In the genomic region with DNA sequence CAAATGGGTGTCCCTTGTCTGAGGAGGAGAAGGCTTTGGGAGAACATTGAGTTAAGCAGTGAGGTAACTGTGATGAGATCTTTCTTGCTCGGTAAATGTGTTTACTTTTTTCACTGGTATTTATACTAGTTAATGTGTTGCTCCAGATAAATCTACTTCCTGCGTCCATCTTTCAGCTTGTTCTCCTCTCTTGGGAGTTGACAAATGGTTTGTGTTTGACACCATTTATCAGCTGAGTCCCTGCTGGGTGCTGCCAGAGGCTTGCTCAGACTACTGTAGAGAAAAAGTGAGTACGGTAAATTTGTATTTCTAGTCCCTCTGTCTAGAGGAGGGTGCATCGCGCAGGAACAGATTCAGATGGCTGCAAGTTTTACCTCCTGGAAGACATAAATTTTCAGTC, we compare ENCODE assay signal across 22 cellular contexts. TPM values are rescaled to one million over a fixed set of nuclear protein-coding genes. Genes with fewer than 3 reads are reported as not detected.
A peak's percentile ranks its signal among the peaks of the same experiment; 100 is the strongest.
DNase-seq lines count a peak whose midpoint lies in the region; ATAC-seq, FAIRE-seq and TF ChIP-seq lines count a peak whose summit lies in the region.
"Had no signal": no experiment of that assay in that cellular context is flagged by ENCODE, and none has a peak within 500 bp of the region (broad histone marks: within the 10 kb centered on the region; RNA-seq: fewer than 3 reads in every experiment).

No MANE protein-coding gene starts in this region.

- H2AFZ ChIP-seq in K562 (ENCODE audit: low read depth, low read length), result peak overlapping the region; percentile 38

- 3% methylated on average over 5 of the region's 5 CpGs for WGBS in K562 (ENCODE audit: insufficient coverage, low coverage, missing lambda C conversion rate)
- no CpG with 5 or more reads among the region's 5 CpGs for WGBS in mesendoderm (ENCODE audit: extremely low coverage, insufficient coverage, low lambda C conversion rate)

- H3K9ac ChIP-seq in K562 (ENCODE audit: insufficient read depth in 1 of 2, low read depth in 2 of 2, low read length in 2 of 2) (no peak overlapping the region), mesendoderm (ENCODE audit: low read length) (no peak overlapping the region)

- CTCF ChIA-PET in HEK293 (lab: Yijun Ruan, JAX), result interaction anchor here (1.3 kb wide), 1 partner anchor 16 kb away, joined by 3 read pairs; no protein-coding TSS in a partner anchor
- CTCF ChIA-PET in K562 (lab: Yijun Ruan, JAX; ENCODE audit: low intra/inter-chr PET ratio), result no interaction called here

- H3K18ac ChIP-seq in mesendoderm (ENCODE audit: low read length), result peak overlapping the region; percentile 62

- peak; percentile 79 for ATAC-seq in K562
- ATAC-seq: HCT116 had no signal

- peaks cover 5% of the 10 kb centered on the region; the same call in 1 of the 2 replicates for H3K4me1 ChIP-seq in HEK293 (ENCODE audit: control insufficient read depth, insufficient read depth, low read length)
- peaks cover 0 to 14% of the 10 kb centered on the region in 2 experiments; a peak in 3 of 5 replicates for H3K4me1 ChIP-seq in K562 (replicated peaks in 1 of 2; ENCODE audit: control insufficient read depth in 2 of 2, insufficient read depth in 2 of 2, low read length in 2 of 2)
- peaks cover 18% of the 10 kb centered on the region for H3K4me1 ChIP-seq in mesendoderm (ENCODE audit: control insufficient read depth, low read depth, low read length)

- no peaks in the 10 kb centered on the region for H3K79me2 ChIP-seq in K562 (ENCODE audit: control insufficient read depth, insufficient read depth, low read length)
- H3K79me2 ChIP-seq in mesendoderm (ENCODE audit: control insufficient read depth, insufficient read depth, low read length), result no peaks in the 10 kb centered on the region

- no peak for TF ChIP-seq POLR2A in K562 (conservative IDR thresholded peaks at IDR 0.05)

- H2BK15ac ChIP-seq in mesendoderm (replicated peaks; ENCODE audit: low read depth), result no peak overlapping the region

- intact Hi-C loops in K562 (cut with micrococcal nuclease), result no loop called here

- peak; percentile 27 for DNase-seq in EH (ENCODE audit: low read depth)
- peak in 2 of 4 experiments; percentile 31 to 44 for DNase-seq in K562 (ENCODE audit: extremely low read depth in 1 of 4, low spot score in 3 of 4)
- DNase-seq in mesendoderm, result peak; percentile 71
- no peak for DNase-seq in NCI-H2227 treated with DMSO at 0.1 percent for 48 hours (lab: John Stamatoyannopoulos, UW)
- no peak for DNase-seq in superior temporal gyrus (ENCODE audit: extremely low spot score)
- no peak for DNase-seq in NCI-H82 treated with DMSO at 0.1 percent for 48 hours (lab: John Stamatoyannopoulos, UW; ENCODE audit: unreplicated experiment)
- DNase-seq: DND-41, Kasumi-1, MG63, NCI-H1092, NCI-H1694 treated with DMSO at 0.1 percent for 48 hours, NCI-H2107, NCI-H226, NCI-H524, OCI-M1, RPMI8226, SIG-M5, T-helper 1 cell had no signal

- no peaks in the 10 kb centered on the region for H3K27me3 ChIP-seq in K562 (ENCODE audit: control insufficient read depth in 2 of 2, insufficient read depth in 2 of 2, low read length in 2 of 2)
- no peaks in the 10 kb centered on the region for H3K27me3 ChIP-seq in mesendoderm (ENCODE audit: insufficient read depth, low read length, poor library complexity)
- H3K27me3 ChIP-seq: MG63 had no signal

- TF ChIP-seq CTCF in HEK293 (tag by site-specific recombination; IDR thresholded peaks at IDR 0.05), result no peak
- no peak for TF ChIP-seq CTCF in K562 (IDR thresholded peaks at IDR 0.05 in 2 of 3, conservative IDR thresholded peaks at IDR 0.05 in 1 of 3; ENCODE audit: insufficient read depth in 2 of 3, low read depth in 1 of 3, low read length in 3 of 3)

- H3K9me1 ChIP-seq in K562 (ENCODE audit: control insufficient read depth, insufficient read depth, low read length), result no peaks in the 10 kb centered on the region

- H2AK5ac ChIP-seq in mesendoderm (ENCODE audit: low read length), result no peak overlapping the region

- peak overlapping the region; percentile 29 for H3K4me2 ChIP-seq in K562 (ENCODE audit: insufficient read depth, low read length)
- H3K4me2 ChIP-seq in mesendoderm (ENCODE audit: low read length), result no peak overlapping the region

- in situ Hi-C loops in K562 (cut with MboI), result no loop called here

- peak; percentile 73 for FAIRE-seq in K562 (lab: Jason Lieb, UNC)
- FAIRE-seq: G401.6, HTR-8/SVneo had no signal

- POLR2A ChIA-PET in HEK293 (lab: Yijun Ruan, JAX), result no interaction called here
- POLR2A ChIA-PET in K562 (lab: Yijun Ruan, JAX), result interaction anchor here (1.0 kb wide), 1 partner anchor 8 kb away, joined by 4 read pairs; a partner anchor contains a TSS

- H4K20me1 ChIP-seq in K562 (replicated peaks; ENCODE audit: control insufficient read depth, insufficient read depth, low read length), result no peaks in the 10 kb centered on the region

- no peak overlapping the region for H3K56ac ChIP-seq in mesendoderm (ENCODE audit: low read length)

- H3K9me3 ChIP-seq in HEK293 (ENCODE audit: control insufficient read depth, insufficient read depth, low read depth, low read length) (no peaks in the 10 kb centered on the region), K562 (replicated peaks; ENCODE audit: control insufficient read depth, insufficient read depth, low read depth, low read length) (no peaks in the 10 kb centered on the region)
- H3K9me3 ChIP-seq: MG63 had no signal

- H3K4me3 ChIP-seq in HEK293 (ENCODE audit: low read depth, low read length) (no peak overlapping the region), K562 (no peak overlapping the region), mesendoderm (ENCODE audit: low read length) (no peak overlapping the region)
- H3K4me3 ChIP-seq: MG63 had no signal

- H3K27ac ChIP-seq in HEK293 (ENCODE audit: extremely low read depth, low read depth, low read length) (no peak overlapping the region), K562 (ENCODE audit: extremely low read depth, low read depth, low read length) (no peak overlapping the region), mesendoderm (ENCODE audit: low read depth, low read length) (no peak overlapping the region)

- H2BK5ac ChIP-seq in mesendoderm (ENCODE audit: low read length), result no peak overlapping the region

- BruUV-seq in K562 (replicated peaks; lab: Mats Ljungman, UMichigan), result no TSS peak

- H3K4ac ChIP-seq in mesendoderm (ENCODE audit: low read depth, low read length), result no peak overlapping the region

- no peaks in the 10 kb centered on the region for H3K79me1 ChIP-seq in mesendoderm (ENCODE audit: low read length)

- no peak overlapping the region for H3K23ac ChIP-seq in mesendoderm (ENCODE audit: low read length)

- no peak overlapping the region for H2BK120ac ChIP-seq in mesendoderm (ENCODE audit: low read depth, low read length)

- peak; percentile 41; the same call in 1 of the 2 replicates for TF ChIP-seq EP300 in K562 (IDR thresholded peaks at IDR 0.05; ENCODE audit: low read length)

- no peak overlapping the region for H4K8ac ChIP-seq in mesendoderm (ENCODE audit: low read depth, low read length)

- H3K36me3 ChIP-seq in HEK293 (ENCODE audit: control insufficient read depth in 2 of 2, insufficient read depth in 1 of 2, low read length in 2 of 2), result no peaks in the 10 kb centered on the region
- no peaks in the 10 kb centered on the region for H3K36me3 ChIP-seq in K562 (ENCODE audit: control insufficient read depth, insufficient read depth, low read length)
- H3K36me3 ChIP-seq in mesendoderm (ENCODE audit: control insufficient read depth, insufficient read depth, low read length), result no peaks in the 10 kb centered on the region
- H3K36me3 ChIP-seq: MG63 had no signal

- no peak for TF ChIP-seq RAD21 in K562 (CRISPR knock-in tag; conservative IDR thresholded peaks at IDR 0.05 in 1 of 2, IDR thresholded peaks at IDR 0.05 in 1 of 2)

- H4K5ac ChIP-seq in mesendoderm (ENCODE audit: low read length), result no peak overlapping the region

TF ChIP-seq in HEK293, 187 proteins besides CTCF, POLR2A, EP300 and RAD21 (continues in another document):
- TF ChIP-seq ZIC2 (tag by site-specific recombination; IDR thresholded peaks at IDR 0.05), result 0 out of 2 replicates have a peak, but pooled peaks have one; percentile 19
- TF ChIP-seq ZNF792 (tag by site-specific recombination; IDR thresholded peaks at IDR 0.05), result no peak

TF ChIP-seq in K562, 482 proteins besides CTCF, POLR2A, EP300 and RAD21 (continues in another document):
- TF ChIP-seq CBFA2T3 (IDR thresholded peaks at IDR 0.05) (peak; percentile 63), PYGO2 (tag; IDR thresholded peaks at IDR 0.05) (no peak), RCOR1 (IDR thresholded peaks at IDR 0.05; ENCODE audit: borderline replicate concordance in 1 of 2, low read depth in 2 of 2, low read length in 2 of 2) (no peak), TAL1 (IDR thresholded peaks at IDR 0.05) (peak; percentile 55), SMARCE1 (IDR thresholded peaks at IDR 0.05) (peak; percentile 37; the same call in 1 of the 2 replicates), FOXA3 (CRISPR knock-in tag; conservative IDR thresholded peaks at IDR 0.05 in 1 of 2, IDR thresholded peaks at IDR 0.05 in 1 of 2) (peak in 1 of 2 experiments; percentile 77; a peak in 2 of 4 replicates)

RNA-seq across cellular contexts. Expression of a gene that starts 8.3 kb away (rescaled TPM):
- 1.9 and 4.4 TPM in 2 replicates for total RNA-seq in K562 (2011; cell fraction: chromatin; rRNA removed; ENCODE audit: low replicate concordance)
- total RNA-seq in K562 (2011; cell fraction: nucleolus; rRNA removed), result 1.1 and 1.3 TPM in 2 replicates
- total RNA-seq in K562 (2011; cell fraction: nucleoplasm; rRNA removed), result 0.95 and 1.1 TPM in 2 replicates
- total RNA-seq in K562 (2014; rRNA removed) (0.27 and 0.29 TPM in 2 replicates), K562 (2014; rRNA removed; fragmentation: Illumina TruSeq; extraction: Trizol) (0.40 and 0.61 TPM in 2 replicates), K562 (2015; rRNA removed; fragmentation: Illumina TruSeq; extraction: Trizol) (0.19 and 0.47 TPM in 2 replicates), K562 (2021) (0.67 and 0.86 TPM in 2 replicates)
- polyA plus RNA-seq in K562 (2011; rRNA removed) (0.18 and 0.21 TPM in 2 replicates), K562 (2014; fragmentation: Illumina TruSeq; extraction: Trizol) (0.89 and 1.4 TPM in 2 replicates), K562 (2014; fragmentation: Nextera tagmentation; extraction: Ambion mirVana) (under 1 TPM; 0.20 to 0.21 TPM), K562 (2014; rRNA removed) (0.09 and 0.13 TPM in 2 replicates)
- 0.07 and 0.36 TPM in 2 replicates for polyA plus RNA-seq in K562 (2011; cell fraction: cytosol; rRNA removed)
- 0.11 and 1.1 TPM in 2 replicates for polyA plus RNA-seq in K562 (2011; cell fraction: nucleus; rRNA removed)
- 0.89 and 1.1 TPM in 2 replicates for polyA plus RNA-seq in K562 (2012)
- 0.18 and 0.98 TPM in 2 replicates for polyA minus RNA-seq in K562 (2011; rRNA and poly(A)+ RNA removed)
- 1.1 and 1.6 TPM in 2 replicates for polyA minus RNA-seq in K562 (2011; cell fraction: cytosol; rRNA and poly(A)+ RNA removed)
- polyA minus RNA-seq in K562 (2011; cell fraction: nucleus; rRNA and poly(A)+ RNA removed), result 0.94 and 1.00 TPM in 2 replicates
- polyA plus RNA-seq in mesendoderm (2013, experiment 1 of 2), result 3.7 TPM
- polyA plus RNA-seq in mesendoderm (2013, experiment 2 of 2), result 3.5 TPM

Comparison
In these comparisons a context has a peak if more than half of its experiments do, and no peak if none do; other contexts are left out.
1. DNase-seq: peak in EH (single experiment) and mesendoderm (single experiment); none in NCI-H2227 treated with DMSO at 0.1 percent for 48 hours (single experiment), superior temporal gyrus (single experiment) and NCI-H82 treated with DMSO at 0.1 percent for 48 hours (single experiment).